ENCODE assay signal across 21 cellular contexts in genomic region chr2:36704475-36705150, GRCh38. TPM values are rescaled to one million over a fixed set of nuclear protein-coding genes. Genes with fewer than 3 reads are reported as not detected.
DNase-seq lines count a peak whose midpoint lies in the region; ATAC-seq, FAIRE-seq and TF ChIP-seq lines count a peak whose summit lies in the region.
"Had no signal": no experiment of that assay in that cellular context is flagged by ENCODE, and none has a peak within 500 bp of the region (broad histone marks: within the 10 kb centered on the region; RNA-seq: fewer than 3 reads in every experiment).

No MANE protein-coding gene starts in this region.

- H3K23me2 ChIP-seq in H1 (ENCODE audit: low read depth, low read length): no peaks in the 10 kb centered on the region

- FAIRE-seq in H1 (lab: Jason Lieb, UNC): no peak
- FAIRE-seq: endothelial cell of umbilical vein had no signal

- TF ChIP-seq RAD21 in H1 (IDR thresholded peaks at IDR 0.05 in 1 of 2, conservative IDR thresholded peaks at IDR 0.05 in 1 of 2; ENCODE audit: low read depth in 2 of 2, low read length in 2 of 2): no peak

- H3K4me3 ChIP-seq in H1 (ENCODE audit: extremely low read depth in 1 of 4, insufficient read depth in 2 of 4, low read depth in 3 of 4, low read length in 4 of 4): no peak overlapping the region
- no peak overlapping the region for H3K4me3 ChIP-seq in left ventricle myocardium inferior
- no peak overlapping the region for H3K4me3 ChIP-seq in osteoblast (ENCODE audit: insufficient read depth, low read length)
- peak overlapping the region in 1 of 4 donors; percentile 16 for H3K4me3 ChIP-seq in tibial nerve
- H3K4me3 ChIP-seq: coronary artery had no signal

- no peak for TF ChIP-seq CTCF in H1 (IDR thresholded peaks at IDR 0.05; ENCODE audit: control extremely low read depth in 1 of 3, insufficient read depth in 1 of 3, low read depth in 1 of 3, low read length in 3 of 3)
- no peak for TF ChIP-seq CTCF in left ventricle myocardium inferior (IDR thresholded peaks at IDR 0.05; ENCODE audit: borderline replicate concordance)
- no peak for TF ChIP-seq CTCF in osteoblast (IDR thresholded peaks at IDR 0.05; ENCODE audit: extremely low read depth, low read depth, low read length)
- TF ChIP-seq CTCF in tibial nerve (IDR thresholded peaks at IDR 0.05): no peak

- no peak overlapping the region for H4K5ac ChIP-seq in H1 (ENCODE audit: insufficient read length, low read depth, low read length)

- no peak overlapping the region for H3K23ac ChIP-seq in H1 (ENCODE audit: insufficient read length)

- H4K8ac ChIP-seq in H1 (ENCODE audit: extremely low read depth, insufficient read depth, low read length): no peak overlapping the region

- no peak overlapping the region for H2AK5ac ChIP-seq in H1 (ENCODE audit: low read depth, low read length)

- H3K79me2 ChIP-seq in H1 (ENCODE audit: control insufficient read depth in 1 of 2, insufficient read depth in 2 of 2, low read length in 2 of 2): no peaks in the 10 kb centered on the region
- H3K79me2 ChIP-seq in osteoblast (ENCODE audit: insufficient read depth, low read length): peaks cover 2% of the 10 kb centered on the region

- 78% methylated on average over 6 of the region's 6 CpGs; no CpG with 5 or more reads in 1 of the 2 experiments for WGBS in H1 (ENCODE audit: extremely low coverage in 1 of 2, insufficient coverage in 1 of 2, insufficient read length in 1 of 2, insufficient replicate concordance in 2 of 2, low coverage in 1 of 2, low lambda C conversion rate in 2 of 2, missing lambda C conversion rate in 1 of 2), 2 experiments
- WGBS in tibial nerve, 2 donors: 55 to 71% methylated on average over 6 of the region's 6 CpGs

- H3K4me2 ChIP-seq in H1 (ENCODE audit: insufficient read depth in 1 of 2, low read depth in 2 of 2, low read length in 2 of 2) (no peak overlapping the region), osteoblast (ENCODE audit: insufficient read depth, low read length) (peak overlapping the region; percentile 35)

- no peaks in the 10 kb centered on the region for H4K20me1 ChIP-seq in H1 (replicated peaks in 1 of 2; ENCODE audit: control insufficient read depth in 1 of 2, insufficient read depth in 2 of 2, low read length in 2 of 2)
- H4K20me1 ChIP-seq in osteoblast (ENCODE audit: insufficient read depth, low read length): no peaks in the 10 kb centered on the region

- TF ChIP-seq EP300 in H1 (IDR thresholded peaks at IDR 0.05; ENCODE audit: borderline replicate concordance in 1 of 2, low read depth in 2 of 2, low read length in 2 of 2) (no peak), tibial nerve (IDR thresholded peaks at IDR 0.05) (peak in 1 of 2 donors; percentile 83)

- peaks cover 0 to 3% (median 0%) of the 10 kb centered on the region in 4 experiments; a peak in 1 of 7 replicates for H3K4me1 ChIP-seq in H1 (replicated peaks in 1 of 4; ENCODE audit: control insufficient read depth in 3 of 4, insufficient read depth in 4 of 4, low read length in 3 of 4)
- peaks cover 8% of the 10 kb centered on the region for H3K4me1 ChIP-seq in left ventricle myocardium inferior
- H3K4me1 ChIP-seq in osteoblast (ENCODE audit: insufficient read depth, low read length): peaks cover 45% of the 10 kb centered on the region
- H3K4me1 ChIP-seq in tibial nerve: peaks cover 0 to 68% (median 2%) of the 10 kb centered on the region in 4 donors

- H3K56ac ChIP-seq in H1 (replicated peaks; ENCODE audit: insufficient read length, low read depth, low read length): no peak overlapping the region

- no peak overlapping the region for H2BK12ac ChIP-seq in H1 (ENCODE audit: low read depth, low read length)

- H3K36me3 ChIP-seq in H1 (ENCODE audit: control insufficient read depth in 2 of 4, insufficient read depth in 4 of 4, low read length in 3 of 4) (no peaks in the 10 kb centered on the region), left ventricle myocardium inferior (no peaks in the 10 kb centered on the region), osteoblast (ENCODE audit: insufficient read depth, low read length) (no peaks in the 10 kb centered on the region), tibial nerve (no peaks in the 10 kb centered on the region)

- no peak overlapping the region for H4K91ac ChIP-seq in H1 (replicated peaks; ENCODE audit: insufficient read length, low read length)

- no peak overlapping the region for H2AFZ ChIP-seq in H1 (ENCODE audit: low read length)
- peak overlapping the region; percentile 86 for H2AFZ ChIP-seq in osteoblast (ENCODE audit: low read length)

- DNase-seq in H1 (ENCODE audit: low read depth in 1 of 2, low spot score in 2 of 2) (no peak), left ventricle myocardium inferior (no peak), osteoblast (ENCODE audit: insufficient read length, low spot score, missing footprints) (no peak), tibial nerve (ENCODE audit: low spot score in 2 of 2) (peak; percentile 44 to 71), head of caudate nucleus (no peak), AG08395 (ENCODE audit: low spot score) (no peak)
- DNase-seq: activated CD4-positive, alpha-beta T cell treated with anti-CD3 and anti-CD28 coated beads for 1 hour; activated CD8-positive, alpha-beta memory T cell treated with anti-CD3 and anti-CD28 coated beads, Interleukin-2, amount 10 ng/mL, durations not matched to agents 7 days and 5 days; activated naive CD8-positive, alpha-beta T cell treated with anti-CD3 and anti-CD28 coated beads, Interleukin-2, amount 10 ng/mL, durations not matched to agents 7 days and 5 days; AML-193; Caco-2; naive B cell; NCI-H1105; NCI-H524; posterior cingulate gyrus; RPMI8226; stimulated activated CD4-positive, alpha-beta T cell treated with anti-CD3 and anti-CD28 coated beads, Interleukin-12 subunit alpha, Interleukin-12 subunit beta, amount 100 ng/mL, for 4 hours had no signal

- H3K9ac ChIP-seq in H1 (replicated peaks in 1 of 4; ENCODE audit: extremely low read depth in 1 of 4, low read depth in 3 of 4, low read length in 3 of 4): no peak overlapping the region

- no peak overlapping the region for H2BK120ac ChIP-seq in H1 (replicated peaks; ENCODE audit: low read depth, low read length)

- CTCF ChIA-PET in H1 (lab: Charles Lee; ENCODE audit: partially characterized antibody): interaction anchor here (0.7 to 1.4 kb wide), 7 partner anchors 20 to 296 kb away, joined by 3 to 4 read pairs (median 3); no protein-coding TSS in a partner anchor

- 0 out of 2 replicates have a peak overlapping the region, but pooled peaks have one; percentile 22 for H2BK15ac ChIP-seq in H1 (ENCODE audit: low read length)

- no peak for ATAC-seq in HG03135 (IDR thresholded peaks at IDR 0.05; ENCODE audit: unreplicated experiment)
- ATAC-seq: activated CD8-positive, alpha-beta memory T cell treated with anti-CD3 and anti-CD28 coated beads, Interleukin-2, amount 10 ng/mL, durations not matched to agents 7 days and 5 days; activated T-helper 17 cell treated with anti-CD3 and anti-CD28 coated beads, Interleukin-2, amount 50 U/mL, for 72 hours had no signal

- H3K4ac ChIP-seq in H1 (replicated peaks; ENCODE audit: insufficient read length, low read depth, low read length): no peak overlapping the region

- POLR2A ChIA-PET in H1 (lab: Charles Lee; ENCODE audit: partially characterized antibody): no interaction called here

- no peaks in the 10 kb centered on the region for H3K27me3 ChIP-seq in H1 (replicated peaks in 1 of 4; ENCODE audit: control insufficient read depth in 3 of 4, extremely low read depth in 1 of 4, insufficient read depth in 3 of 4, low read length in 3 of 4)
- H3K27me3 ChIP-seq in left ventricle myocardium inferior (ENCODE audit: low read depth): peaks cover 10% of the 10 kb centered on the region
- H3K27me3 ChIP-seq in osteoblast (ENCODE audit: insufficient read depth, low read length): no peaks in the 10 kb centered on the region
- H3K27me3 ChIP-seq in tibial nerve: no peaks in the 10 kb centered on the region

- no peaks in the 10 kb centered on the region for H3K9me3 ChIP-seq in H1 (ENCODE audit: insufficient read depth in 2 of 2, low read depth in 1 of 2, low read length in 1 of 2)
- H3K9me3 ChIP-seq in left ventricle myocardium inferior (replicated peaks): no peaks in the 10 kb centered on the region
- no peaks in the 10 kb centered on the region for H3K9me3 ChIP-seq in osteoblast (ENCODE audit: low read depth, low read length)
- H3K9me3 ChIP-seq in tibial nerve: no peaks in the 10 kb centered on the region
- H3K9me3 ChIP-seq: Caco-2 had no signal

- H2BK20ac ChIP-seq in H1 (ENCODE audit: low read length): no peak overlapping the region

- H3K27ac ChIP-seq in H1 (ENCODE audit: low read depth, low read length): no peak overlapping the region
- peak overlapping the region; percentile 84 for H3K27ac ChIP-seq in left ventricle myocardium inferior (replicated peaks)
- peak overlapping the region; percentile 86 for H3K27ac ChIP-seq in osteoblast (ENCODE audit: low read depth, low read length)
- peak overlapping the region; percentile 54 to 88 (median 80) for H3K27ac ChIP-seq in tibial nerve

- no peak for TF ChIP-seq POLR2A in H1 (IDR thresholded peaks at IDR 0.05; ENCODE audit: control extremely low read depth in 1 of 2, low read depth in 2 of 2, low read length in 2 of 2)
- peak in 1 of 2 donors; percentile 16 for TF ChIP-seq POLR2A in tibial nerve (IDR thresholded peaks at IDR 0.05)

- intact Hi-C loops in left ventricle myocardium inferior (cut with micrococcal nuclease) (no loop called here), head of caudate nucleus (cut with DNase I) (no loop called here)

- no peak overlapping the region for H3K18ac ChIP-seq in H1 (ENCODE audit: extremely low read depth, low read length)

- H3K14ac ChIP-seq in H1 (ENCODE audit: insufficient read length): no peak overlapping the region

- no peak overlapping the region for H2BK5ac ChIP-seq in H1 (ENCODE audit: low read depth, low read length)

- no peaks in the 10 kb centered on the region for H3K79me1 ChIP-seq in H1 (ENCODE audit: low read depth, low read length)

RNA-seq across cellular contexts. Expression of gene VIT, which starts 8.1 kb away (rescaled TPM):
- total RNA-seq in H1 (2021; fragmentation: NEBNext Ultra II Directional; extraction: Animal tissue kit (Norgen Biotek cat#: 25700)): not detected in 2 replicates
- polyA plus RNA-seq in H1 (2011; rRNA removed): 0.03 TPM in 1 of 2 replicates, not detected in the other
- not detected for polyA plus RNA-seq in H1 (2011; cell fraction: cytosol; rRNA removed)
- polyA plus RNA-seq in H1 (2011; cell fraction: nucleus; rRNA removed): not detected
- not detected in 4 replicates for polyA plus RNA-seq in H1 (2012, experiment 1 of 2)
- not detected for polyA plus RNA-seq in H1 (2012, experiment 2 of 2)
- polyA plus RNA-seq in H1 (2013, experiment 1 of 2): 0.08 TPM
- 0.11 TPM for polyA plus RNA-seq in H1 (2013, experiment 2 of 2)
- polyA minus RNA-seq in H1 (2011; rRNA and poly(A)+ RNA removed): not detected in 2 replicates
- not detected for polyA minus RNA-seq in H1 (2011; cell fraction: cytosol; rRNA and poly(A)+ RNA removed)
- not detected for polyA minus RNA-seq in H1 (2011; cell fraction: nucleus; rRNA and poly(A)+ RNA removed)
- 8.5 TPM for total RNA-seq in left ventricle myocardium inferior
- 27.7 and 31.1 TPM in 2 replicates for total RNA-seq in osteoblast
- total RNA-seq in tibial nerve: 100 to 1,000 TPM in 3 of 4 donors, 10 to 100 TPM in 1; 55.2 to 201 (median 125) TPM
- total RNA-seq: activated CD8-positive, alpha-beta memory T cell treated with anti-CD3 and anti-CD28 coated beads, Interleukin-2, amount 10 ng/mL, durations not matched to agents 7 days and 5 days; activated naive CD8-positive, alpha-beta T cell treated with anti-CD3 and anti-CD28 coated beads, Interleukin-2, amount 10 ng/mL, durations not matched to agents 7 days and 5 days; activated T-helper 17 cell treated with anti-CD3 and anti-CD28 coated beads, Interleukin-2, amount 50 U/mL, for 72 hours had no signal

Comparison
In these comparisons a context has a peak if more than half of its experiments do, and no peak if none do; other contexts are left out.
1. DNase-seq: peak in tibial nerve (2 of 2); none in H1 (0 of 2), left ventricle myocardium inferior (single experiment), osteoblast (single experiment), head of caudate nucleus (0 of 42) and AG08395 (single experiment).